34 cellular contexts compared by ENCODE assay signal in the genomic region with DNA sequence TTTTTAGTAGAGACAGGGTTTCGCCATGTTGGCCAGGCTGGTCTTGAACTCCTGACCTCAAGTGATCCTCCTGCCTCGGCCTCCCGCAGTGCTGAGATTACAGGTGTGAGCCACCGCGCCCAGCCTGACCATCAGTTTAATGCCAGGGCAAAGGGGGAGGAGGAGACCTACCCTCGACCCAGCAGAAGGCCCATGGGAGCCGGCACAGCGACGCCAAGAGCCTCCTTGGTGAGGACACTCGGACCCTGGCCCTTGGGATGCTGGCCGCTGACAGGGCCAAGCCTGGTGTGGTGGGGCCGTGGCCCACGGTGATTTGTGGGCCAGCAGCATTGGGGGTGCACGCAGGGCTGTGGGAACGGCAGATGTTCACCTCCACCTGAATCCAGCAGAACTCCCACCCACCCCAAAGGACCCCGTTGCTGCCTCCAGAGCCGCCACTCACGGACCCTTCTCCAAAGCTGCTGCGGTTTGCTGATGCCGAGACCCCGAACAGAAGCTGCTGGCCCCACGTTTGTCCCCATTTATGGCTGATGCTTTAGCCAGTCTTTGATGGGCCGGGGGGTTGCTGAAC. TPM values are rescaled to one million over a fixed set of nuclear protein-coding genes. Genes with fewer than 3 reads are reported as not detected.
"Had no signal": no experiment of that assay in that cellular context is flagged by ENCODE, and none has a peak within 500 bp of the region (broad histone marks: within the 10 kb centered on the region; RNA-seq: fewer than 3 reads in every experiment).

No MANE protein-coding gene starts in this region.

- H3K4me3 Mint-ChIP-seq: immature natural killer cell; mesothelial cell of epicardium; naive B cell; natural killer cell; nephron progenitor cell; neural progenitor cell; stimulated activated naive B cell treated with anti-CD40 and anti-IgM and Interleukin-4, amounts not matched to agents 10 μg/mL and 1 μg/mL and 100 μg/mL, for 72 hours had no signal

- ATAC-seq: lower lobe of right lung; natural killer cell; sciatic nerve; stimulated activated naive B cell treated with anti-CD40 and anti-IgM and Interleukin-4, amounts not matched to agents 10 μg/mL and 1 μg/mL and 100 μg/mL, for 72 hours; stimulated activated naive CD8-positive, alpha-beta T cell treated with anti-CD3 and anti-CD28 coated beads, Interleukin-15, Interleukin-2, amounts not matched to agents 100 U/mL and 50 U/mL, for 24 hours had no signal

- H3K4me1 ChIP-seq: lower lobe of right lung, neural progenitor cell, thyroid gland had no signal

- H3K27me3 ChIP-seq: neural progenitor cell, ovary, right atrium auricular region, testis, thyroid gland, vagina had no signal

- H3K4me3 ChIP-seq: lower lobe of right lung, neural progenitor cell, ovary, right atrium auricular region, skin epidermis, stomach, testis, thyroid gland, transverse colon, upper lobe of left lung, vagina had no signal

- H3K9ac ChIP-seq: neural progenitor cell had no signal

- H3K27ac Mint-ChIP-seq: immature natural killer cell; mesothelial cell of epicardium; naive B cell; natural killer cell; neural progenitor cell; progenitor cell of endocrine pancreas; stimulated activated naive B cell treated with anti-CD40 and anti-IgM and Interleukin-4, amounts not matched to agents 10 μg/mL and 1 μg/mL and 100 μg/mL, for 72 hours had no signal

- FAIRE-seq: islet of Langerhans had no signal

- H2AFZ ChIP-seq: neural progenitor cell had no signal

- H3K4me2 ChIP-seq: neural progenitor cell had no signal

- H3K9me3 ChIP-seq: lower lobe of right lung, neutrophil, ovary, right atrium auricular region, stomach, testis, thyroid gland, transverse colon, upper lobe of left lung, vagina had no signal

- H3K36me3 ChIP-seq: neural progenitor cell, neutrophil, ovary, right atrium auricular region, transverse colon had no signal

- DNase-seq: hypothalamus; immature natural killer cell; lower lobe of right lung; mesendoderm; naive B cell; natural killer cell; nephron progenitor cell; occipital lobe; stimulated activated CD4-positive, alpha-beta T cell treated with anti-CD3 and anti-CD28 coated beads, Interleukin-12 subunit alpha, Interleukin-12 subunit beta, amount 100 ng/mL, for 4 hours; stimulated activated CD4-positive, alpha-beta T cell treated with anti-CD3 and anti-CD28 coated beads, Interleukin-15, amount 100 ng/mL, for 24 hours; stimulated activated CD4-positive, alpha-beta T cell treated with anti-CD3 and anti-CD28 coated beads, Interleukin-2, amount 100 ng/mL, for 24 hours; stimulated activated CD4-positive, alpha-beta T cell treated with anti-CD3 and anti-CD28 coated beads, Interleukin-4, amount 100 ng/mL, for 1 hour; stimulated activated naive B cell treated with anti-CD40 and anti-IgM and Interleukin-4, amounts not matched to agents 10 μg/mL and 1 μg/mL and 100 μg/mL, for 72 hours; stimulated activated naive CD8-positive, alpha-beta T cell treated with anti-CD3 and anti-CD28 coated beads, Interleukin-15, Interleukin-2, amounts not matched to agents 100 U/mL and 50 U/mL, for 24 hours; stomach; testis; thyroid gland; transverse colon had no signal

- H3K27ac ChIP-seq: lower lobe of right lung, neural progenitor cell, neutrophil, ovary, right atrium auricular region, skin epidermis, stomach, testis, thyroid gland, transverse colon, upper lobe of left lung, vagina had no signal

- H3K9me3 Mint-ChIP-seq: immature natural killer cell; mesothelial cell of epicardium; naive B cell; natural killer cell; nephron progenitor cell; neural progenitor cell; stimulated activated naive B cell treated with anti-CD40 and anti-IgM and Interleukin-4, amounts not matched to agents 10 μg/mL and 1 μg/mL and 100 μg/mL, for 72 hours had no signal

- H3K4me1 Mint-ChIP-seq: immature natural killer cell had no signal

- H3K36me3 Mint-ChIP-seq: natural killer cell had no signal

RNA-seq across cellular contexts. Expression of a gene that starts 20.0 kb away (rescaled TPM):
- total RNA-seq: kidney epithelial cell, liver, lower lobe of right lung, mononuclear cell, occipital lobe, ovary, pulmonary artery endothelial cell, sciatic nerve, stomach, urinary bladder, vagina had no signal
- polyA plus RNA-seq: immature natural killer cell, liver, ovary, stomach, urinary bladder had no signal

RNA-seq across cellular contexts. Expression of a gene that starts 32.5 kb away (rescaled TPM):
- total RNA-seq: kidney epithelial cell, lower lobe of right lung, mononuclear cell, natural killer cell, occipital lobe, ovary, progenitor cell of endocrine pancreas, pulmonary artery endothelial cell, right atrium auricular region, sciatic nerve, stomach, transverse colon, upper lobe of left lung, urinary bladder, vagina had no signal
- polyA plus RNA-seq: immature natural killer cell, liver, ovary, stomach, urinary bladder had no signal

RNA-seq across cellular contexts. Expression of a gene that starts 58.0 kb away (rescaled TPM):
- total RNA-seq: kidney epithelial cell, progenitor cell of endocrine pancreas had no signal
